8 cellular contexts compared by ENCODE assay signal in the genomic region with DNA sequence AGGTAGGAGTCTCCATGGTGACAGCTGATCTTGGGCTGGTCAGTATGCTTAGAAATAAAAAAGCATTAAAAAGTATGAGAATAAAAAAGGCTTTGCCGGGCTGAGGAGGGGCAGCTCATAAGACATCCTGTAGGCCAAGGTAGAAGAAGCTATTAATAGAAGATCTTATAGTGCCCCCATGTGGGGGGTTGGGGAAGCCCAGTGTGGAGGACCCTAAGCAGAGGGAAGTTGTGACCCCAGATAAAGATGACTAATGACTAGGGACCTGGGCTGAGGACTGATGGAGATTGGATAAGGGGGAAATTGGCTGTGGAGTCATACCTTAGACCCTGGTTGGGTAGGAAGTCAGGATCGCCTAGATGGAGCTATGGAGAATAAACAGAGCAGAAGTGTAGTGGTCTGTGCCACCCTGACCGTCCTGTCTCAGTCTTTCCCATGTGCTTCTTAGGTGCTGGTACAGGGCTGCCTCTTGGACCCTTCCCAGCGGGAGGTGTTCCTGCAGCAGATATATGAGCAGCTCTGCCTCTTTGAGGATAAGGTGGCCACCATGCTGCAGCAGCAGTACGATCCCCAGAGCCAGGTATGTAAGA. TPM values are rescaled to one million over a fixed set of nuclear protein-coding genes. Genes with fewer than 3 reads are reported as not detected.
A peak's percentile ranks its signal among the peaks of the same experiment; 100 is the strongest.
DNase-seq lines count a peak whose midpoint lies in the region; ATAC-seq and TF ChIP-seq lines count a peak whose summit lies in the region.

No MANE protein-coding gene starts in this region.

- no peaks in the 10 kb centered on the region for H3K9me3 ChIP-seq in psoas muscle
- H3K9me3 ChIP-seq in vagina, result no peaks in the 10 kb centered on the region

- peaks cover 11% of the 10 kb centered on the region for H3K36me3 Mint-ChIP-seq in activated T-helper 1 cell treated with anti-CD3 and anti-CD28 coated beads, Interleukin-12 subunit alpha, Interleukin-12 subunit beta, Interleukin-2, Interleukin-4 antibody, amounts not matched to agents 30 ng/mL and 10 ng/mL and 1 ng/mL, durations not matched to agents 14 hours and 24 hours and 36 hours (ENCODE audit: low read depth)

- ATAC-seq in psoas muscle, result peak; percentile 68 to 89 (median 82)
- no peak for ATAC-seq in GM21737 (IDR thresholded peaks at IDR 0.05; ENCODE audit: unreplicated experiment)

- H3K27me3 ChIP-seq in psoas muscle (ENCODE audit: insufficient read depth in 3 of 3, low read length in 2 of 3) (no peaks in the 10 kb centered on the region), vagina (no peaks in the 10 kb centered on the region)

- no peaks in the 10 kb centered on the region for H3K9me3 Mint-ChIP-seq in activated T-helper 1 cell treated with anti-CD3 and anti-CD28 coated beads, Interleukin-12 subunit alpha, Interleukin-12 subunit beta, Interleukin-2, Interleukin-4 antibody, amounts not matched to agents 30 ng/mL and 10 ng/mL and 1 ng/mL, durations not matched to agents 14 hours and 24 hours and 36 hours

- H3K36me3 ChIP-seq in psoas muscle (ENCODE audit: insufficient read depth in 1 of 2, low read depth in 1 of 2) (peaks cover 8 to 78% of the 10 kb centered on the region in 2 donors), vagina (peaks cover 0 to 41% of the 10 kb centered on the region in 2 donors)

- no peak for TF ChIP-seq POLR2A in vagina (IDR thresholded peaks at IDR 0.05)

- H3K4me1 Mint-ChIP-seq in activated T-helper 1 cell treated with anti-CD3 and anti-CD28 coated beads, Interleukin-12 subunit alpha, Interleukin-12 subunit beta, Interleukin-2, Interleukin-4 antibody, amounts not matched to agents 30 ng/mL and 10 ng/mL and 1 ng/mL, durations not matched to agents 14 hours and 24 hours and 36 hours (ENCODE audit: low read depth), result no peaks in the 10 kb centered on the region

- DNase-seq in COLO829 (ENCODE audit: low spot score), result peak; percentile 33
- peak; percentile 89 for DNase-seq in KBM-7
- DNase-seq in RPMI7951 (ENCODE audit: low read depth), result peak; percentile 59
- DNase-seq in activated T-helper 1 cell treated with anti-CD3 and anti-CD28 coated beads, Interleukin-12 subunit alpha, Interleukin-12 subunit beta, Interleukin-2, Interleukin-4 antibody, amounts not matched to agents 30 ng/mL and 10 ng/mL and 1 ng/mL, durations not matched to agents 14 hours and 24 hours and 36 hours (ENCODE audit: low spot score), result peak; percentile 22
- DNase-seq in germinal center (ENCODE audit: low spot score), result peak; percentile 43
- DNase-seq in psoas muscle, result peak in 1 of 2 donors; percentile 48
- DNase-seq in vagina (ENCODE audit: extremely low spot score in 2 of 2), result no peak

- WGBS in psoas muscle, 3 donors, result 82 to 89% (median 87%) methylated on average over 5 of the region's 5 CpGs

- peak; percentile 59 for TF ChIP-seq CTCF in psoas muscle (IDR thresholded peaks at IDR 0.05)
- peak; percentile 12 to 41 (median 35) for TF ChIP-seq CTCF in vagina (IDR thresholded peaks at IDR 0.05)

- H3K4me1 ChIP-seq in psoas muscle, result no peaks in the 10 kb centered on the region
- no peaks in the 10 kb centered on the region for H3K4me1 ChIP-seq in vagina

- H3K4me3 Mint-ChIP-seq in activated T-helper 1 cell treated with anti-CD3 and anti-CD28 coated beads, Interleukin-12 subunit alpha, Interleukin-12 subunit beta, Interleukin-2, Interleukin-4 antibody, amounts not matched to agents 30 ng/mL and 10 ng/mL and 1 ng/mL, durations not matched to agents 14 hours and 24 hours and 36 hours, result no peak overlapping the region

- H3K4me3 ChIP-seq in psoas muscle (no peak overlapping the region), vagina (no peak overlapping the region)

- H3K27ac Mint-ChIP-seq in activated T-helper 1 cell treated with anti-CD3 and anti-CD28 coated beads, Interleukin-12 subunit alpha, Interleukin-12 subunit beta, Interleukin-2, Interleukin-4 antibody, amounts not matched to agents 30 ng/mL and 10 ng/mL and 1 ng/mL, durations not matched to agents 14 hours and 24 hours and 36 hours, result peak overlapping the region; percentile 10

- no peaks in the 10 kb centered on the region for H3K27me3 Mint-ChIP-seq in activated T-helper 1 cell treated with anti-CD3 and anti-CD28 coated beads, Interleukin-12 subunit alpha, Interleukin-12 subunit beta, Interleukin-2, Interleukin-4 antibody, amounts not matched to agents 30 ng/mL and 10 ng/mL and 1 ng/mL, durations not matched to agents 14 hours and 24 hours and 36 hours (ENCODE audit: insufficient read depth)

- H3K27ac ChIP-seq in psoas muscle (no peak overlapping the region), vagina (no peak overlapping the region)

- in situ Hi-C loops in KBM-7 (cut with MboI; ENCODE audit: low pct_unique_long_range_greater_than_20kb, low sequenced_read_pairs), result no loop called here

- intact Hi-C loops in activated T-helper 1 cell treated with anti-CD3 and anti-CD28 coated beads, Interleukin-12 subunit alpha, Interleukin-12 subunit beta, Interleukin-2, Interleukin-4 antibody, amounts not matched to agents 30 ng/mL and 10 ng/mL and 1 ng/mL, durations not matched to agents 14 hours and 24 hours and 36 hours (cut with micrococcal nuclease), result loop anchor here (1.0 kb wide), 3 partner anchors 56 to 187 kb away; a partner anchor contains a TSS
- intact Hi-C loops in psoas muscle (cut with DNase I) (loop anchor here (2.0 to 5.0 kb wide), 2 partner anchors 186 to 187 kb away; no protein-coding TSS in a partner anchor), vagina (cut with DNase I) (loop anchor here (5.0 kb wide), 1 partner anchor 907 kb away; no protein-coding TSS in a partner anchor)

RNA-seq across cellular contexts. Expression of a gene that starts 25.0 kb away (rescaled TPM):
- total RNA-seq in RPMI7951 (2014; rRNA removed; shearing (Covaris generic)), result 10.9 and 12.5 TPM in 2 replicates
- total RNA-seq in activated T-helper 1 cell treated with anti-CD3 and anti-CD28 coated beads, Interleukin-12 subunit alpha, Interleukin-12 subunit beta, Interleukin-2, Interleukin-4 antibody, amounts not matched to agents 30 ng/mL and 10 ng/mL and 1 ng/mL, durations not matched to agents 14 hours and 24 hours and 36 hours, result 59.2 and 64.5 TPM in 2 replicates
- total RNA-seq in psoas muscle (10 to 100 TPM; 14.2 to 24.7 (median 19.9) TPM), vagina (42.5 TPM)
- polyA plus RNA-seq in psoas muscle, result 10 to 100 TPM in 2 of 3 donors, 1 to 10 TPM in 1; 5.9 to 17.9 (median 10.3) TPM

RNA-seq across cellular contexts. Expression of a gene that starts 25.1 kb away (rescaled TPM):
- 79.4 and 81.3 TPM in 2 replicates for total RNA-seq in RPMI7951 (2014; rRNA removed; shearing (Covaris generic))
- total RNA-seq in activated T-helper 1 cell treated with anti-CD3 and anti-CD28 coated beads, Interleukin-12 subunit alpha, Interleukin-12 subunit beta, Interleukin-2, Interleukin-4 antibody, amounts not matched to agents 30 ng/mL and 10 ng/mL and 1 ng/mL, durations not matched to agents 14 hours and 24 hours and 36 hours, result 43.0 and 48.5 TPM in 2 replicates
- 10 to 100 TPM; 15.4 to 18.2 (median 17.2) TPM for total RNA-seq in psoas muscle
- 10 to 100 TPM; 22.3 to 44.5 (median 27.4) TPM for polyA plus RNA-seq in psoas muscle
- 33.6 TPM for total RNA-seq in vagina

RNA-seq across cellular contexts. Expression of a gene that starts 39.0 kb away (rescaled TPM):
- total RNA-seq in RPMI7951 (2014; rRNA removed; shearing (Covaris generic)), result 115 and 132 TPM in 2 replicates
- 14.3 and 16.5 TPM in 2 replicates for total RNA-seq in activated T-helper 1 cell treated with anti-CD3 and anti-CD28 coated beads, Interleukin-12 subunit alpha, Interleukin-12 subunit beta, Interleukin-2, Interleukin-4 antibody, amounts not matched to agents 30 ng/mL and 10 ng/mL and 1 ng/mL, durations not matched to agents 14 hours and 24 hours and 36 hours
- total RNA-seq in psoas muscle (10 to 100 TPM in 3 of 4 donors, 1 to 10 TPM in 1; 8.6 to 21.4 (median 13.2) TPM), vagina (25.8 TPM)
- 10 to 100 TPM in 1 of 3 donors, 1 to 10 TPM in 2; 7.4 to 12.5 (median 9.9) TPM for polyA plus RNA-seq in psoas muscle

RNA-seq across cellular contexts. Expression of a gene that starts 46.9 kb away (rescaled TPM):
- 105 and 147 TPM in 2 replicates for total RNA-seq in RPMI7951 (2014; rRNA removed; shearing (Covaris generic))
- total RNA-seq in activated T-helper 1 cell treated with anti-CD3 and anti-CD28 coated beads, Interleukin-12 subunit alpha, Interleukin-12 subunit beta, Interleukin-2, Interleukin-4 antibody, amounts not matched to agents 30 ng/mL and 10 ng/mL and 1 ng/mL, durations not matched to agents 14 hours and 24 hours and 36 hours, result 81.8 and 85.7 TPM in 2 replicates
- total RNA-seq in psoas muscle (10 to 100 TPM; 15.9 to 19.2 (median 17.6) TPM), vagina (62.1 TPM)
- 10 to 100 TPM; 28.1 to 68.1 (median 39.2) TPM for polyA plus RNA-seq in psoas muscle

RNA-seq across cellular contexts. Expression of a gene that starts 55.9 kb away (rescaled TPM):
- total RNA-seq in RPMI7951 (2014; rRNA removed; shearing (Covaris generic)), result 410 and 459 TPM in 2 replicates
- 82.9 and 91.8 TPM in 2 replicates for total RNA-seq in activated T-helper 1 cell treated with anti-CD3 and anti-CD28 coated beads, Interleukin-12 subunit alpha, Interleukin-12 subunit beta, Interleukin-2, Interleukin-4 antibody, amounts not matched to agents 30 ng/mL and 10 ng/mL and 1 ng/mL, durations not matched to agents 14 hours and 24 hours and 36 hours
- total RNA-seq in psoas muscle (under 1 TPM in 2 of 4 donors, not detected in 2; 0.25 to 0.36 TPM), vagina (11.0 TPM)
- polyA plus RNA-seq in psoas muscle, result 1 to 10 TPM; 1.1 to 1.9 (median 1.6) TPM

Comparison
In these comparisons a context has a peak if more than half of its experiments do, and no peak if none do; other contexts are left out.
1. DNase-seq: peak in COLO829 (single experiment), KBM-7 (single experiment), RPMI7951 (single experiment), activated T-helper 1 cell treated with anti-CD3 and anti-CD28 coated beads, Interleukin-12 subunit alpha, Interleukin-12 subunit beta, Interleukin-2, Interleukin-4 antibody, amounts not matched to agents 30 ng/mL and 10 ng/mL and 1 ng/mL, durations not matched to agents 14 hours and 24 hours and 36 hours (single experiment) and germinal center (single experiment); none in vagina (0 of 2).